Comparison of ENCODE assay signal across 8 cellular contexts in the genomic region with DNA sequence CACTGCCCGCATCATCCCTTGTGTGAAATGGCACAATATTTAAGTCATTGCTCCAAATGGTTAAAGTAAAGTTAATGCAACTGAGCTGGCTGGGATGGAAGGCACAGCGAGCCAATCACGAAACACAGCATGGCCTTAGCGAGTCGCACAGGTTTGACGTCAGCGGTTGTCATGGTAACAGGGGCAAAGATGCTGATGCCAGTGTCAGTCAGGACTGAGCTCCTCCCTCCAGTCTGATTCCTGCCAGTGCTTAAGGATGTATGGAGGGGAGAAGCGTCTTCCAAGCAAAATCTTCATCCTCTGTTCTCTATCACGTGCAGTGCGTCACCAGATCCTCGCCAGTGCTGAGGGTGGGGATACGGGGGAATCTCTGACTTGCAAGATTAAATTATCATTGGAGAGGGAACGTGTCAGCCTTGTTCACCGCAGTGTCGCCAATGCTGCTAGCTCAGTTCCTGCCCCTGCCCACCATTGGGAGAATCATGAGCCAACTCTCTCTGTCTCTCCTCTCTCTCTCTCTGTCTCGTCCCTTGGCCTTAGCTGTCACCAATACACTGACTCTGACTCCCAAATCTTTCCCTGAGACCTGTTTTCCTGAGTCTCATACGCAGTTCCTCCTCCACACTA. TPM values are rescaled to one million over a fixed set of nuclear protein-coding genes. Genes with fewer than 3 reads are reported as not detected.
DNase-seq lines count a peak whose midpoint lies in the region; ATAC-seq lines count a peak whose summit lies in the region.

No MANE protein-coding gene starts in this region.

- H3K4me3 Mint-ChIP-seq in activated T-cell treated with anti-CD3 and anti-CD28 coated beads, Interleukin-2, amount 50 U/mL, for 4 hours = no peak overlapping the region

- no peaks in the 10 kb centered on the region for H3K27me3 Mint-ChIP-seq in activated T-cell treated with anti-CD3 and anti-CD28 coated beads, Interleukin-2, amount 50 U/mL, for 4 hours (ENCODE audit: low read depth)

- H3K9me3 ChIP-seq in muscle layer of colon (ENCODE audit: low read length) = no peaks in the 10 kb centered on the region

- DNase-seq in Daoy (ENCODE audit: low read depth) (peak; percentile 95), NCI-H748 treated with DMSO at 0.1 percent for 48 hours (lab: John Stamatoyannopoulos, UW) (peak; percentile 52), fibroblast of gingiva (ENCODE audit: low read depth) (peak; percentile 87)
- DNase-seq in stimulated activated naive CD8-positive, alpha-beta T cell treated with anti-CD3 and anti-CD28 coated beads, Interleukin-15, Interleukin-2, amounts not matched to agents 100 U/mL and 50 U/mL, for 24 hours = no peak
- no peak for DNase-seq in activated T-cell treated with anti-CD3 and anti-CD28 coated beads, Interleukin-2, amount 50 U/mL, for 4 hours

- peaks cover 18% of the 10 kb centered on the region for H3K36me3 Mint-ChIP-seq in activated T-cell treated with anti-CD3 and anti-CD28 coated beads, Interleukin-2, amount 50 U/mL, for 4 hours (ENCODE audit: insufficient read depth)

- peak overlapping the region; percentile 17 for H3K9ac ChIP-seq in muscle layer of colon (ENCODE audit: low read length)

- ATAC-seq in HG03175 (IDR thresholded peaks at IDR 0.05; ENCODE audit: unreplicated experiment) (no peak), GM18873 (IDR thresholded peaks at IDR 0.05; ENCODE audit: low FRiP score, unreplicated experiment) (no peak)
- no peak for ATAC-seq in stimulated activated naive CD8-positive, alpha-beta T cell treated with anti-CD3 and anti-CD28 coated beads, Interleukin-15, Interleukin-2, amounts not matched to agents 100 U/mL and 50 U/mL, for 24 hours
- no peak for ATAC-seq in activated T-cell treated with anti-CD3 and anti-CD28 coated beads, Interleukin-2, amount 50 U/mL, for 4 hours

- H3K4me1 ChIP-seq in muscle layer of colon (ENCODE audit: insufficient read depth, low read length) = no peaks in the 10 kb centered on the region

- no peaks in the 10 kb centered on the region for H3K27me3 ChIP-seq in muscle layer of colon (ENCODE audit: control insufficient read depth in 1 of 2, insufficient read depth in 2 of 2, low read length in 2 of 2)

- peak overlapping the region; percentile 9 to 58 for H3K4me3 ChIP-seq in muscle layer of colon (ENCODE audit: low read depth in 1 of 2, low read length in 2 of 2)

- no peak overlapping the region for H3K27ac ChIP-seq in muscle layer of colon (ENCODE audit: low read depth, low read length)

- no peaks in the 10 kb centered on the region for H3K9me3 Mint-ChIP-seq in activated T-cell treated with anti-CD3 and anti-CD28 coated beads, Interleukin-2, amount 50 U/mL, for 4 hours

- H3K4me1 Mint-ChIP-seq in activated T-cell treated with anti-CD3 and anti-CD28 coated beads, Interleukin-2, amount 50 U/mL, for 4 hours (ENCODE audit: low read depth) = peaks cover 1% of the 10 kb centered on the region

- H3K36me3 ChIP-seq in muscle layer of colon (ENCODE audit: insufficient read depth, low read length) = no peaks in the 10 kb centered on the region

RNA-seq across cellular contexts. Expression of a gene that starts 24.5 kb away (rescaled TPM):
- total RNA-seq in Daoy (2014; rRNA removed; shearing (Covaris generic)) = 7.6 and 11.7 TPM in 2 replicates
- 10 to 100 TPM; 17.3 to 19.2 (median 18.5) TPM for total RNA-seq in activated T-cell treated with anti-CD3 and anti-CD28 coated beads, Interleukin-2, amount 50 U/mL, for 4 hours

RNA-seq across cellular contexts. Expression of a gene that starts 50.3 kb away (rescaled TPM):
- 36.9 and 41.2 TPM in 2 replicates for total RNA-seq in Daoy (2014; rRNA removed; shearing (Covaris generic))
- total RNA-seq in activated T-cell treated with anti-CD3 and anti-CD28 coated beads, Interleukin-2, amount 50 U/mL, for 4 hours = 10 to 100 TPM; 42.8 to 53.4 (median 46.3) TPM

Comparison
In these comparisons a context has a peak if more than half of its experiments do, and no peak if none do; other contexts are left out.
1. DNase-seq: peak in Daoy (single experiment), NCI-H748 treated with DMSO at 0.1 percent for 48 hours (single experiment) and fibroblast of gingiva (single experiment); none in stimulated activated naive CD8-positive, alpha-beta T cell treated with anti-CD3 and anti-CD28 coated beads, Interleukin-15, Interleukin-2, amounts not matched to agents 100 U/mL and 50 U/mL, for 24 hours (single experiment) and activated T-cell treated with anti-CD3 and anti-CD28 coated beads, Interleukin-2, amount 50 U/mL, for 4 hours (single experiment).